13 cellular contexts compared by ENCODE assay signal in genomic region chr2:25740810-25741381, GRCh38.
A peak's percentile ranks its signal among the peaks of the same experiment; 100 is the strongest.
DNase-seq lines count a peak whose midpoint lies in the region; ATAC-seq, FAIRE-seq and TF ChIP-seq lines count a peak whose summit lies in the region.
"Had no signal": no experiment of that assay in that cellular context is flagged by ENCODE, and none has a peak within 500 bp of the region (broad histone marks: within the 10 kb centered on the region; RNA-seq: fewer than 3 reads in every experiment).

No MANE protein-coding gene starts in this region.

- H3K4me3 Mint-ChIP-seq in T-helper 1 cell treated with Interleukin-12 subunit alpha and Interleukin-12 subunit beta and Interleukin-4 antibody, amounts not matched to agents 30 μg/mL and 1 μg/mL, for 36 hours: no peak overlapping the region
- H3K4me3 Mint-ChIP-seq in immature natural killer cell: no peak overlapping the region

- H3K4me1 Mint-ChIP-seq in T-helper 1 cell treated with Interleukin-12 subunit alpha and Interleukin-12 subunit beta and Interleukin-4 antibody, amounts not matched to agents 30 μg/mL and 1 μg/mL, for 36 hours (ENCODE audit: low read depth): peaks cover 23% of the 10 kb centered on the region
- peaks cover 21 to 25% of the 10 kb centered on the region in 2 donors for H3K4me1 Mint-ChIP-seq in immature natural killer cell

- 38% methylated on average over 6 of the region's 6 CpGs for WGBS in pancreas, 2 donors
- 73 to 81% (median 77%) methylated on average over 6 of the region's 6 CpGs for WGBS in small intestine, 3 donors

- intact Hi-C loops in pancreas (cut with DNase I): no loop called here

- peaks cover 42% of the 10 kb centered on the region for H3K36me3 Mint-ChIP-seq in T-helper 1 cell treated with Interleukin-12 subunit alpha and Interleukin-12 subunit beta and Interleukin-4 antibody, amounts not matched to agents 30 μg/mL and 1 μg/mL, for 36 hours (ENCODE audit: low read depth)
- H3K36me3 Mint-ChIP-seq in immature natural killer cell: peaks cover 10 to 34% (median 21%) of the 10 kb centered on the region in 3 donors

- TF ChIP-seq CTCF in pancreas (IDR thresholded peaks at IDR 0.05): no peak

- no peak for FAIRE-seq in pancreas (lab: Jason Lieb, UNC)
- FAIRE-seq in small intestine (lab: Jason Lieb, UNC): no peak

- H3K4me3 ChIP-seq in pancreas (no peak overlapping the region), small intestine (ENCODE audit: low read depth in 1 of 2, low read length in 2 of 2) (no peak overlapping the region)
- H3K4me3 ChIP-seq in effector memory CD4-positive, alpha-beta T cell (ENCODE audit: insufficient read depth, low read depth, low read length, poor library complexity, severe bottlenecking): no peak overlapping the region
- H3K4me3 ChIP-seq: GM23248 had no signal

- peak overlapping the region; percentile 63 for H3K27ac Mint-ChIP-seq in T-helper 1 cell treated with Interleukin-12 subunit alpha and Interleukin-12 subunit beta and Interleukin-4 antibody, amounts not matched to agents 30 μg/mL and 1 μg/mL, for 36 hours
- H3K27ac Mint-ChIP-seq in immature natural killer cell: peak overlapping the region in 2 of 6 donors; percentile 25 to 33

- DNase-seq in T-helper 1 cell: no peak
- DNase-seq in NCI-H446 (lab: John Stamatoyannopoulos, UW): peak; percentile 19 to 69
- DNase-seq in cerebellum (ENCODE audit: low spot score): peak; percentile 44
- DNase-seq in pancreas: peak in 1 of 6 donors; percentile 27
- no peak for DNase-seq in immature natural killer cell
- DNase-seq in small intestine: no peak
- no peak for DNase-seq in effector memory CD4-positive, alpha-beta T cell
- DNase-seq: activated CD8-positive, alpha-beta memory T cell treated with anti-CD3 and anti-CD28 coated beads, Interleukin-2, amount 50 U/mL, for 4 hours; aorta; foreskin fibroblast; GM23248; T1000 had no signal

- H3K27me3 Mint-ChIP-seq in T-helper 1 cell treated with Interleukin-12 subunit alpha and Interleukin-12 subunit beta and Interleukin-4 antibody, amounts not matched to agents 30 μg/mL and 1 μg/mL, for 36 hours (ENCODE audit: low read depth): no peaks in the 10 kb centered on the region
- peaks cover 0 to 8% (median 2%) of the 10 kb centered on the region in 3 donors for H3K27me3 Mint-ChIP-seq in immature natural killer cell (ENCODE audit: low read depth in 3 of 3)

- H3K4me1 ChIP-seq in pancreas (peaks cover 35 to 42% (median 40%) of the 10 kb centered on the region in 3 donors), small intestine (ENCODE audit: control insufficient read depth in 2 of 2, insufficient read depth in 1 of 2, low read depth in 1 of 2, low read length in 1 of 2) (peaks cover 0 to 4% of the 10 kb centered on the region in 2 donors)
- no peaks in the 10 kb centered on the region for H3K4me1 ChIP-seq in effector memory CD4-positive, alpha-beta T cell (ENCODE audit: control insufficient read depth, insufficient read depth, low read length, poor library complexity, severe bottlenecking)

- peak; percentile 52 to 78 (median 70) for ATAC-seq in pancreas

- H3K36me3 ChIP-seq in pancreas: peaks cover 4 to 16% (median 7%) of the 10 kb centered on the region in 3 donors
- H3K36me3 ChIP-seq in small intestine (ENCODE audit: control insufficient read depth in 2 of 2, insufficient read depth in 2 of 2, low read length in 2 of 2): peaks cover 13 to 15% of the 10 kb centered on the region in 2 donors
- H3K36me3 ChIP-seq in effector memory CD4-positive, alpha-beta T cell (ENCODE audit: control insufficient read depth, insufficient read depth, low read length): peaks cover 35% of the 10 kb centered on the region

- no peaks in the 10 kb centered on the region for H3K9me3 Mint-ChIP-seq in T-helper 1 cell treated with Interleukin-12 subunit alpha and Interleukin-12 subunit beta and Interleukin-4 antibody, amounts not matched to agents 30 μg/mL and 1 μg/mL, for 36 hours
- H3K9me3 Mint-ChIP-seq in immature natural killer cell: no peaks in the 10 kb centered on the region

- H3K9me3 ChIP-seq in pancreas (no peaks in the 10 kb centered on the region), small intestine (ENCODE audit: control insufficient read depth, low read depth) (no peaks in the 10 kb centered on the region)
- no peaks in the 10 kb centered on the region for H3K9me3 ChIP-seq in effector memory CD4-positive, alpha-beta T cell (ENCODE audit: control insufficient read depth, low read length)

- H3K27ac ChIP-seq in pancreas (peak overlapping the region; percentile 41 to 73 (median 60)), small intestine (ENCODE audit: low read depth in 1 of 2, low read length in 1 of 2) (no peak overlapping the region)
- no peak overlapping the region for H3K27ac ChIP-seq in effector memory CD4-positive, alpha-beta T cell (ENCODE audit: insufficient read depth, low read length, poor library complexity, severe bottlenecking)
- H3K27ac ChIP-seq: GM23248 had no signal

- H3K27me3 ChIP-seq in pancreas (no peaks in the 10 kb centered on the region), small intestine (ENCODE audit: control insufficient read depth in 2 of 2, insufficient read depth in 2 of 2, low read length in 2 of 2) (no peaks in the 10 kb centered on the region)
- no peaks in the 10 kb centered on the region for H3K27me3 ChIP-seq in effector memory CD4-positive, alpha-beta T cell (replicated peaks; ENCODE audit: control insufficient read depth, insufficient read depth, low read length, poor library complexity, severe bottlenecking)

Comparison
In these comparisons a context has a peak if more than half of its experiments do, and no peak if none do; other contexts are left out.
1. DNase-seq: peak in NCI-H446 (2 of 2) and cerebellum (single experiment); none in T-helper 1 cell (0 of 5), immature natural killer cell (0 of 3), small intestine (single experiment) and effector memory CD4-positive, alpha-beta T cell (0 of 3).
2. H3K27ac ChIP-seq: peak in pancreas (4 of 4); none in small intestine (0 of 2) and effector memory CD4-positive, alpha-beta T cell (single experiment).